Comparison of ENCODE assay signal across 16 cellular contexts in genomic region chr2:108531674-108532055, GRCh38.
"Had no signal": no experiment of that assay in that cellular context is flagged by ENCODE, and none has a peak within 500 bp of the region (broad histone marks: within the 10 kb centered on the region; RNA-seq: fewer than 3 reads in every experiment).

No MANE protein-coding gene starts in this region.

- H3K27me3 Mint-ChIP-seq: activated naive CD8-positive, alpha-beta T cell; naive thymus-derived CD8-positive, alpha-beta T cell; stimulated activated naive B cell treated with anti-CD40 and anti-IgM and Interleukin-4, amounts not matched to agents 10 μg/mL and 1 μg/mL and 100 μg/mL, for 72 hours had no signal

- H2AFZ ChIP-seq: parathyroid adenoma had no signal

- H3K27ac Mint-ChIP-seq: activated naive CD8-positive, alpha-beta T cell had no signal

- H3K36me3 Mint-ChIP-seq: activated naive CD8-positive, alpha-beta T cell; naive thymus-derived CD8-positive, alpha-beta T cell had no signal

- H3K4me3 ChIP-seq: esophagus squamous epithelium, tibial nerve, vagina had no signal

- H3K36me3 ChIP-seq: brain microvascular endothelial cell, esophagus squamous epithelium, tibial nerve, vagina had no signal

- H3K27ac ChIP-seq: brain microvascular endothelial cell, esophagus squamous epithelium, parathyroid adenoma, tibial nerve, vagina had no signal

- H3K9me3 Mint-ChIP-seq: naive thymus-derived CD8-positive, alpha-beta T cell; stimulated activated naive B cell treated with anti-CD40 and anti-IgM and Interleukin-4, amounts not matched to agents 10 μg/mL and 1 μg/mL and 100 μg/mL, for 72 hours had no signal

- H3K4me1 ChIP-seq: parathyroid adenoma had no signal

- DNase-seq: activated CD4-positive, CD25-positive, alpha-beta regulatory T cell; activated gamma-delta T cell treated with Interleukin-2 at 50 U/mL for 16 hours; anterior cingulate cortex; brain microvascular endothelial cell; cortex of kidney; effector CD4-positive, alpha-beta T cell; esophagus squamous epithelium; kidney glomerular epithelial cell; left ventricle myocardium superior; mesenchymal stem cell; naive thymus-derived CD8-positive, alpha-beta T cell; stimulated activated naive B cell treated with anti-CD40 and anti-IgM and Interleukin-4, amounts not matched to agents 10 μg/mL and 1 μg/mL and 100 μg/mL, for 72 hours had no signal

- H3K9me3 ChIP-seq: esophagus squamous epithelium, tibial nerve, vagina had no signal

- H3K27me3 ChIP-seq: brain microvascular endothelial cell, esophagus squamous epithelium, vagina had no signal

- ATAC-seq: left ventricle myocardium superior; naive thymus-derived CD8-positive, alpha-beta T cell; stimulated activated naive B cell treated with anti-CD40 and anti-IgM and Interleukin-4, amounts not matched to agents 10 μg/mL and 1 μg/mL and 100 μg/mL, for 72 hours had no signal
